8 cellular contexts compared by ENCODE assay signal in genomic region chr19:47019431-47020041, GRCh38. TPM values are rescaled to one million over a fixed set of nuclear protein-coding genes. Genes with fewer than 3 reads are reported as not detected.
DNase-seq lines count a peak whose midpoint lies in the region; ATAC-seq and TF ChIP-seq lines count a peak whose summit lies in the region.

TSS of gene NPAS1 (plus strand) at chr19:47019837. CDS start at chr19:47021048, 1,211 bp downstream.

- no peak within 1 kb of the TSS for H3K4ac ChIP-seq in trophoblast cell (ENCODE audit: low read depth, low read length)

- H4K91ac ChIP-seq in trophoblast cell (ENCODE audit: low read depth, low read length), result no peak within 1 kb of the TSS

- DNase-seq in ELF-1 (ENCODE audit: low read depth, low spot score) (peak; percentile 57), NT2/D1 (ENCODE audit: low read depth, low spot score) (no peak), fibroblast of villous mesenchyme (ENCODE audit: low read depth) (no peak), trophoblast cell (peak in 1 of 2 donors; percentile 16), NOMO-1 treated with DMSO at 0.1 percent for 48 hours (lab: John Stamatoyannopoulos, UW; ENCODE audit: unreplicated experiment) (no peak), erythroblast (lab: John Stamatoyannopoulos, UW) (no peak)

- no peak within 1 kb of the TSS for H4K8ac ChIP-seq in trophoblast cell (ENCODE audit: low read depth, low read length)

- no peaks in the 10 kb centered on the region for H3K79me1 ChIP-seq in trophoblast cell (ENCODE audit: low read length)

- peak within 1 kb of the TSS; percentile 30 for H2BK120ac ChIP-seq in trophoblast cell (ENCODE audit: insufficient read depth, low read length, poor library complexity)

- H3K27me3 ChIP-seq in NT2/D1 (ENCODE audit: insufficient read depth, insufficient read length) (peaks cover 60% of the 10 kb centered on the region), trophoblast cell (ENCODE audit: insufficient read depth, low read length) (peaks cover 46% of the 10 kb centered on the region)

- peak within 1 kb of the TSS; percentile 75 for H3K4me2 ChIP-seq in trophoblast cell (ENCODE audit: low read length)

- no peak within 1 kb of the TSS for H4K12ac ChIP-seq in trophoblast cell (ENCODE audit: low read depth, low read length)

- WGBS in trophoblast cell (ENCODE audit: extremely low coverage, insufficient coverage, insufficient read length), result no CpG with 5 or more reads among the region's 58 CpGs

- H3K14ac ChIP-seq in trophoblast cell (ENCODE audit: low read length), result no peak within 1 kb of the TSS

- H3K4me1 ChIP-seq in NT2/D1 (ENCODE audit: insufficient read depth, insufficient read length) (peaks cover 5% of the 10 kb centered on the region), trophoblast cell (ENCODE audit: control insufficient read depth in 1 of 2, insufficient read depth in 2 of 2, low read length in 2 of 2) (peaks cover 5 to 15% of the 10 kb centered on the region in 2 experiments)

- TF ChIP-seq POLR2A in erythroblast (IDR thresholded peaks at IDR 0.05; ENCODE audit: low read length), result no peak

- H3K23ac ChIP-seq in trophoblast cell (ENCODE audit: low read length), result no peak within 1 kb of the TSS

- no peak within 1 kb of the TSS for H3K27ac ChIP-seq in trophoblast cell (ENCODE audit: low read depth, low read length)

- no peaks in the 10 kb centered on the region for H3K9me3 ChIP-seq in NT2/D1 (ENCODE audit: insufficient read depth, low read length)
- no peaks in the 10 kb centered on the region for H3K9me3 ChIP-seq in trophoblast cell (ENCODE audit: insufficient read depth, low read depth, low read length)

- no peaks in the 10 kb centered on the region for H3K79me2 ChIP-seq in trophoblast cell (ENCODE audit: control insufficient read depth, insufficient read depth, low read length, poor library complexity)

- H2BK12ac ChIP-seq in trophoblast cell (ENCODE audit: low read length), result no peak within 1 kb of the TSS

- no peak within 1 kb of the TSS for H2BK5ac ChIP-seq in trophoblast cell (ENCODE audit: low read depth, low read length, poor library complexity)

- ATAC-seq in GM21529 (IDR thresholded peaks at IDR 0.05; ENCODE audit: unreplicated experiment) (no peak), HG03565 (IDR thresholded peaks at IDR 0.05; ENCODE audit: unreplicated experiment) (no peak)

- no peak for TF ChIP-seq CTCF in fibroblast of villous mesenchyme (IDR thresholded peaks at IDR 0.05; ENCODE audit: insufficient read depth, low read depth, low read length)

- peak within 1 kb of the TSS; percentile 45 for H3K4me3 ChIP-seq in NT2/D1 (ENCODE audit: insufficient read length, low read depth)
- H3K4me3 ChIP-seq in fibroblast of villous mesenchyme (ENCODE audit: low read depth, low read length), result peak within 1 kb of the TSS; percentile 32
- H3K4me3 ChIP-seq in trophoblast cell (ENCODE audit: low read depth, low read length), result peak within 1 kb of the TSS; percentile 42

- no peak within 1 kb of the TSS for H3K18ac ChIP-seq in trophoblast cell (ENCODE audit: low read length)

- no peaks in the 10 kb centered on the region for H3K36me3 ChIP-seq in NT2/D1 (ENCODE audit: insufficient read depth, insufficient read length, low read length)
- no peaks in the 10 kb centered on the region for H3K36me3 ChIP-seq in trophoblast cell (ENCODE audit: control insufficient read depth in 1 of 2, insufficient read depth in 2 of 2, low read length in 2 of 2)

- peak within 1 kb of the TSS; percentile 13 for H2AFZ ChIP-seq in trophoblast cell (ENCODE audit: insufficient read depth, low read length, poor library complexity)

- H3K9ac ChIP-seq in NT2/D1 (ENCODE audit: insufficient read length, low read depth) (peak within 1 kb of the TSS; percentile 64), trophoblast cell (ENCODE audit: low read length) (no peak within 1 kb of the TSS)

- no peak within 1 kb of the TSS for H2AK5ac ChIP-seq in trophoblast cell (ENCODE audit: low read length)

RNA-seq across cellular contexts. Expression of gene NPAS1, which starts in this region (rescaled TPM):
- 0.32 and 0.86 TPM in 2 replicates for total RNA-seq in fibroblast of villous mesenchyme
- 0.43 and 0.53 TPM in 2 replicates for polyA plus RNA-seq in trophoblast cell (2013)
